Comparison of ENCODE assay signal across 8 cellular contexts in the genomic region with DNA sequence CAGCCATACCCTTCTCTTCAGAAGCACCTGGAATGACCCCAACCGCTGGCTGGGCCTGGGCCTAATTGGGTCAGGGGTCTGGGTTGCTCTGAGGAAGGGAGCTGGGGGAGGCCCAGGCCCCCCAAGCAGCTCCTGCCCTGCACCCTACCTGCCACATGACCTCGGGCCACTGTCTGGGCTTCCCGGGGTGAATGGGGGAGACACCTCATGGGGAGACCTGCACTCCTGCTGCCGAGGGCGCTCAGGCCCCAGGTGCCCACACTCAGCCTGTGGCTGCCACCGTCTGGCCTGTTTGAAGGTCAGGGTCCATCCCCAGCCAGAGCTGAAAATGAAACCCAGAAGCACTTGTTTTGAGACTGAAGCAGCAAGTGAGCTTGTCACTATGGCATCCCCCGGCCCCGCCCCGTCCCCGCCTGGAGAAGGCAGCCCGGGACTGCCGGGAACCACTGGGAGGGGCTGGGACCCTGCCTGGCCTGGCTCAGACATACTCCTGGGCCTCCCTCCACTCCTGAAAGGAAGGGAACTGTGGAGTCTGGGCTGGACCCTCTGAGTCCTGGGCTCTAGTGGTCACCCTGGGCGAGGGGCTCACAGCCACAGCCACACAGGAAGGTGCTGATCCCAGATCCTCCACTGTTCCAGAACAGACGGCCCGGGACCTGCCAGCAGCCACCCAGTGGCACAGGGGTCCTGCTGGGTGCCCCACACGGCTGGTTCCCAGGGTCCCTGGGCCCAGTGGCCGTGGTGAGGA. TPM values are rescaled to one million over a fixed set of nuclear protein-coding genes. Genes with fewer than 3 reads are reported as not detected.
A peak's percentile ranks its signal among the peaks of the same experiment; 100 is the strongest.
DNase-seq lines count a peak whose midpoint lies in the region; ATAC-seq and TF ChIP-seq lines count a peak whose summit lies in the region.

No MANE protein-coding gene starts in this region.

- H3K27me3 ChIP-seq in HCT116 (ENCODE audit: insufficient read depth, low read length): no peaks in the 10 kb centered on the region
- no peaks in the 10 kb centered on the region for H3K27me3 ChIP-seq in adipocyte (replicated peaks; ENCODE audit: control insufficient read depth, insufficient read depth, low read length)
- no peaks in the 10 kb centered on the region for H3K27me3 ChIP-seq in smooth muscle cell (ENCODE audit: low read depth)

- POLR2A ChIA-PET in HCT116 (lab: Charles Lee) (no interaction called here), GM10248 (lab: Yijun Ruan, JAX) (no interaction called here)

- no peaks in the 10 kb centered on the region; a peak in 1 of 4 replicates for H3K36me3 ChIP-seq in HCT116 (ENCODE audit: control insufficient read depth in 1 of 2, insufficient read depth in 2 of 2, low read length in 2 of 2)
- H3K36me3 ChIP-seq in adipocyte (ENCODE audit: control insufficient read depth, insufficient read depth, low read length, severe bottlenecking): peaks cover 11% of the 10 kb centered on the region
- H3K36me3 ChIP-seq in smooth muscle cell (ENCODE audit: low read depth): no peaks in the 10 kb centered on the region

- peaks cover 39 to 40% of the 10 kb centered on the region in 2 experiments for H3K4me1 ChIP-seq in HCT116 (ENCODE audit: control insufficient read depth in 1 of 2, insufficient read depth in 2 of 2, low read length in 2 of 2)
- peaks cover 22% of the 10 kb centered on the region for H3K4me1 ChIP-seq in adipocyte (ENCODE audit: control insufficient read depth, insufficient read depth, low read length)
- no peaks in the 10 kb centered on the region for H3K4me1 ChIP-seq in smooth muscle cell (ENCODE audit: low read depth)

- peak; percentile 52 for ATAC-seq in HCT116

- BruUV-seq in HCT116 (replicated peaks; lab: Mats Ljungman, UMichigan): no TSS peak

- H3K4me2 ChIP-seq in HCT116 (ENCODE audit: low read length): peak overlapping the region; percentile 50
- no peak overlapping the region for H3K4me2 ChIP-seq in smooth muscle cell

- H3K27ac ChIP-seq in HCT116 (ENCODE audit: low read depth, low read length) (peak overlapping the region; percentile 58; the same call in 1 of the 2 replicates), smooth muscle cell (ENCODE audit: low read depth) (no peak overlapping the region)

- 67% methylated on average over 16 of the region's 17 CpGs for WGBS in smooth muscle cell (ENCODE audit: low lambda C conversion rate)

- intact Hi-C loops in HCT116 (cut with micrococcal nuclease): no loop called here

- H3K4me3 ChIP-seq in HCT116 (replicated peaks in 1 of 2; ENCODE audit: low read depth in 1 of 2, low read length in 2 of 2) (no peak overlapping the region), adipocyte (ENCODE audit: low read length) (no peak overlapping the region), smooth muscle cell (no peak overlapping the region)

- H3K9me3 ChIP-seq in HCT116 (ENCODE audit: control insufficient read depth in 1 of 2, insufficient read depth in 1 of 2, low read depth in 1 of 2, low read length in 2 of 2) (no peaks in the 10 kb centered on the region), adipocyte (ENCODE audit: control insufficient read depth, low read length) (no peaks in the 10 kb centered on the region), smooth muscle cell (replicated peaks; ENCODE audit: low read depth) (no peaks in the 10 kb centered on the region)

- no peak for TF ChIP-seq POLR2A in HCT116 (IDR thresholded peaks at IDR 0.05; ENCODE audit: borderline replicate concordance, extremely low read depth, insufficient read depth, insufficient read length)

- no peaks in the 10 kb centered on the region for H3K79me2 ChIP-seq in HCT116 (ENCODE audit: insufficient read depth, low read length)
- no peaks in the 10 kb centered on the region for H3K79me2 ChIP-seq in smooth muscle cell (ENCODE audit: low read depth)

- no peak for TF ChIP-seq RAD21 in HCT116 (IDR thresholded peaks at IDR 0.05; ENCODE audit: low read depth)

- H2AFZ ChIP-seq in HCT116 (ENCODE audit: low read depth, low read length, poor library complexity, severe bottlenecking) (no peak overlapping the region), smooth muscle cell (ENCODE audit: low read depth) (no peak overlapping the region)

- RAD21 ChIA-PET in HCT116 (lab: Charles Lee; ENCODE audit: low non-redundant PET in 1 of 2, low total read pairs in 2 of 2, uncharacterized antibody in 2 of 2, unreplicated experiment in 2 of 2): no interaction called here

- no peaks in the 10 kb centered on the region for H3K9me2 ChIP-seq in HCT116 (ENCODE audit: insufficient read depth)

- H3K9ac ChIP-seq in HCT116 (ENCODE audit: low read length): peak overlapping the region; percentile 32
- peak overlapping the region; percentile 34 for H3K9ac ChIP-seq in adipocyte (ENCODE audit: low read length)
- no peak overlapping the region for H3K9ac ChIP-seq in smooth muscle cell (ENCODE audit: low read depth)

- TF ChIP-seq CTCF in HCT116 (IDR thresholded peaks at IDR 0.05 in 2 of 3, conservative IDR thresholded peaks at IDR 0.05 in 1 of 3; ENCODE audit: borderline replicate concordance in 1 of 3, insufficient read depth in 1 of 3, low read depth in 2 of 3, low read length in 2 of 3) (no peak), smooth muscle cell (IDR thresholded peaks at IDR 0.05; ENCODE audit: borderline replicate concordance, insufficient read depth, poor library complexity, severe bottlenecking) (no peak), GM10248 (IDR thresholded peaks at IDR 0.05; ENCODE audit: control extremely low read depth, extremely low read depth, low read depth, missing control alignments) (no peak)

- CTCF ChIA-PET in HCT116 (lab: Charles Lee): no interaction called here
- CTCF ChIA-PET in GM10248 (lab: Yijun Ruan, JAX): interaction anchor here (2.0 kb wide), 1 partner anchor 35 kb away, joined by 5 read pairs; no protein-coding TSS in a partner anchor

- no peak for DNase-seq in HCT116 (ENCODE audit: low read depth, low spot score)
- peak; percentile 86 for DNase-seq in adipocyte (ENCODE audit: low read depth)
- peak; percentile 94 for DNase-seq in hepatic stellate cell (ENCODE audit: low spot score)
- peak; percentile 11 for DNase-seq in smooth muscle cell (lab: John Stamatoyannopoulos, UW; ENCODE audit: unreplicated experiment)
- DNase-seq in cerebellar nuclear complex (lab: John Stamatoyannopoulos, UW): no peak
- no peak for DNase-seq in GM10248 (ENCODE audit: extremely low spot score)
- no peak for DNase-seq in NAMALWA (ENCODE audit: low spot score)
- DNase-seq in NCI-H146 (lab: John Stamatoyannopoulos, UW): no peak

- H3F3A ChIP-seq in smooth muscle cell (ENCODE audit: low read depth): peaks cover 3% of the 10 kb centered on the region

- H4K20me1 ChIP-seq in HCT116 (ENCODE audit: insufficient read depth) (no peaks in the 10 kb centered on the region), smooth muscle cell (ENCODE audit: low read depth) (no peaks in the 10 kb centered on the region)

TF ChIP-seq in HCT116, 20 proteins besides CTCF, POLR2A, EP300 and RAD21:
- no peak for TF ChIP-seq FOSL1 (IDR thresholded peaks at IDR 0.05; ENCODE audit: low read depth)
- TF ChIP-seq ZNF274 (IDR thresholded peaks at IDR 0.05; ENCODE audit: low read depth, low read length): no peak
- TF ChIP-seq POLR2AphosphoS5 (IDR thresholded peaks at IDR 0.05; ENCODE audit: low read depth, low read length): no peak
- TF ChIP-seq, protein P1, sequence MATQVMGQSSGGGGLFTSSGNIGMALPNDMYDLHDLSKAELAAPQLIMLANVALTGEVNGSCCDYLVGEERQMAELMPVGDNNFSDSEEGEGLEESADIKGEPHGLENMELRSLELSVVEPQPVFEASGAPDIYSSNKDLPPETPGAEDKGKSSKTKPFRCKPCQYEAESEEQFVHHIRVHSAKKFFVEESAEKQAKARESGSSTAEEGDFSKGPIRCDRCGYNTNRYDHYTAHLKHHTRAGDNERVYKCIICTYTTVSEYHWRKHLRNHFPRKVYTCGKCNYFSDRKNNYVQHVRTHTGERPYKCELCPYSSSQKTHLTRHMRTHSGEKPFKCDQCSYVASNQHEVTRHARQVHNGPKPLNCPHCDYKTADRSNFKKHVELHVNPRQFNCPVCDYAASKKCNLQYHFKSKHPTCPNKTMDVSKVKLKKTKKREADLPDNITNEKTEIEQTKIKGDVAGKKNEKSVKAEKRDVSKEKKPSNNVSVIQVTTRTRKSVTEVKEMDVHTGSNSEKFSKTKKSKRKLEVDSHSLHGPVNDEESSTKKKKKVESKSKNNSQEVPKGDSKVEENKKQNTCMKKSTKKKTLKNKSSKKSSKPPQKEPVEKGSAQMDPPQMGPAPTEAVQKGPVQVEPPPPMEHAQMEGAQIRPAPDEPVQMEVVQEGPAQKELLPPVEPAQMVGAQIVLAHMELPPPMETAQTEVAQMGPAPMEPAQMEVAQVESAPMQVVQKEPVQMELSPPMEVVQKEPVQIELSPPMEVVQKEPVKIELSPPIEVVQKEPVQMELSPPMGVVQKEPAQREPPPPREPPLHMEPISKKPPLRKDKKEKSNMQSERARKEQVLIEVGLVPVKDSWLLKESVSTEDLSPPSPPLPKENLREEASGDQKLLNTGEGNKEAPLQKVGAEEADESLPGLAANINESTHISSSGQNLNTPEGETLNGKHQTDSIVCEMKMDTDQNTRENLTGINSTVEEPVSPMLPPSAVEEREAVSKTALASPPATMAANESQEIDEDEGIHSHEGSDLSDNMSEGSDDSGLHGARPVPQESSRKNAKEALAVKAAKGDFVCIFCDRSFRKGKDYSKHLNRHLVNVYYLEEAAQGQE (IDR thresholded peaks at IDR 0.05; ENCODE audit: low read depth): no peak
- TF ChIP-seq YY1 (IDR thresholded peaks at IDR 0.05; ENCODE audit: extremely low read depth, insufficient replicate concordance, low read depth, low read length): no peak
- TF ChIP-seq SIN3A (IDR thresholded peaks at IDR 0.05; ENCODE audit: low read depth): no peak
- no peak for TF ChIP-seq CEBPB (IDR thresholded peaks at IDR 0.05; ENCODE audit: low read depth)
- TF ChIP-seq, protein P2, sequence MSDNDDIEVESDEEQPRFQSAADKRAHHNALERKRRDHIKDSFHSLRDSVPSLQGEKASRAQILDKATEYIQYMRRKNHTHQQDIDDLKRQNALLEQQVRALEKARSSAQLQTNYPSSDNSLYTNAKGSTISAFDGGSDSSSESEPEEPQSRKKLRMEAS (IDR thresholded peaks at IDR 0.05): no peak
- TF ChIP-seq SRF (IDR thresholded peaks at IDR 0.05; ENCODE audit: low read depth): no peak
- no peak for TF ChIP-seq EZH2phosphoT487 (IDR thresholded peaks at IDR 0.05; ENCODE audit: borderline replicate concordance)
- no peak for TF ChIP-seq JUND (IDR thresholded peaks at IDR 0.05)

RNA-seq across cellular contexts. Expression of a gene that starts 7.4 kb away (rescaled TPM):
- total RNA-seq in HCT116 (2021; ENCODE audit: unreplicated experiment) (60.7 TPM), smooth muscle cell (4.2 and 9.3 TPM in 2 replicates)
- polyA plus RNA-seq in HCT116 (2012): 37.9 and 38.6 TPM in 2 replicates
- polyA plus RNA-seq in smooth muscle cell: 18.9 and 19.9 TPM in 2 replicates

RNA-seq across cellular contexts. Expression of a gene that starts 37.5 kb away (rescaled TPM):
- total RNA-seq in HCT116 (2021; ENCODE audit: unreplicated experiment) (167 TPM), smooth muscle cell (18.2 and 18.9 TPM in 2 replicates)
- polyA plus RNA-seq in HCT116 (2012): 100 TPM in 2 replicates
- polyA plus RNA-seq in smooth muscle cell: 48.0 and 51.2 TPM in 2 replicates

Comparison
In these comparisons a context has a peak if more than half of its experiments do, and no peak if none do; other contexts are left out.
1. DNase-seq: peak in adipocyte (single experiment), hepatic stellate cell (single experiment) and smooth muscle cell (single experiment); none in HCT116 (single experiment), cerebellar nuclear complex (0 of 2), GM10248 (single experiment), NAMALWA (single experiment) and NCI-H146 (single experiment).